ENCODE assay signal across 1 cellular context in the genomic region with DNA sequence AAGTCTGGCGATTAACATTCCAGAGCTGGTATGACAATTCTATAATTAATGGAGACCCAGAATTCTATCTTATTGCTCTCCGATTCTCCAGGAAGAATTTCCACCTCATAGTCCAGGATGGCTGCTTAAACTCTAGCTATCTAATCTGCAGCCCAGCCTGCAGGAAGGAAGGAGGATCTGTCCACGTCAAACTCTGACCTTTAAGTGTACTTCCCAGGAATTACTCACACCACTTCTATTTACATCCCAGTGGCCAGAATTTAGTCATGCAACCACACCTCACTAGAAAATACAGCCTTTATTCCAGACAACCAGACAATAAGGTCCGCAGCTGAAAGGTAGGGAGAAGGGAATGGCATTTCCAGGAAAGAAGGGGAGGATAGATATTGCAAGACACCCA.
TF ChIP-seq lines count a peak whose summit lies in the region.

No MANE protein-coding gene starts in this region.

TF ChIP-seq in HepG2, 621 proteins besides CTCF, POLR2A, EP300 and RAD21 (continued from another document and continues in another):
- TF ChIP-seq, protein P1, sequence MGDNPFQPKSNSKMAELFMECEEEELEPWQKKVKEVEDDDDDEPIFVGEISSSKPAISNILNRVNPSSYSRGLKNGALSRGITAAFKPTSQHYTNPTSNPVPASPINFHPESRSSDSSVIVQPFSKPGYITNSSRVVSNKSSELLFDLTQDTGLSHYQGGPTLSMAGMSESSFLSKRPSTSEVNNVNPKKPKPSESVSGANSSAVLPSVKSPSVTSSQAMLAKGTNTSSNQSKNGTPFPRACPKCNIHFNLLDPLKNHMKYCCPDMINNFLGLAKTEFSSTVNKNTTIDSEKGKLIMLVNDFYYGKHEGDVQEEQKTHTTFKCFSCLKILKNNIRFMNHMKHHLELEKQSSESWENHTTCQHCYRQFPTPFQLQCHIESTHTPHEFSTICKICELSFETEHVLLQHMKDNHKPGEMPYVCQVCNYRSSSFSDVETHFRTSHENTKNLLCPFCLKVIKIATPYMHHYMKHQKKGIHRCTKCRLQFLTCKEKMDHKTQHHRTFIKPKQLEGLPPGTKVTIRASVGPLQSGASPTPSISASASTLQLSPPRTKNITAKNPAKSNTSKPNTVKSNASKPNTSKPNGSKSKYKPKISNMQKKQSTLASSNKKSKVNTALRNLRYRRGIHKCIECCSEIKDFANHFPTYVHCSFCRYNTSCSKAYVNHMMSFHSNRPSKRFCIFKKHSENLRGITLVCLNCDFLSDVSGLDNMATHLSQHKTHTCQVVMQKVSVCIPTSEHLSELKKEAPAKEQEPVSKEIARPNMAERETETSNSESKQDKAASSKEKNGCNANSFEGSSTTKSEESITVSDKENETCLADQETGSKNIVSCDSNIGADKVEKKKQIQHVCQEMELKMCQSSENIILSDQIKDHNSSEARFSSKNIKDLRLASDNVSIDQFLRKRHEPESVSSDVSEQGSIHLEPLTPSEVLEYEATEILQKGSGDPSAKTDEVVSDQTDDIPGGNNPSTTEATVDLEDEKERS (CRISPR knock-in tag; IDR thresholded peaks at IDR 0.05), result no peak
- TF ChIP-seq TP53 (CRISPR knock-in tag; conservative IDR thresholded peaks at IDR 0.05) (no peak), ZNF317 (CRISPR knock-in tag; IDR thresholded peaks at IDR 0.05) (no peak), GFI1 (CRISPR knock-in tag; IDR thresholded peaks at IDR 0.05; ENCODE audit: borderline replicate concordance) (no peak), ZNF709 (CRISPR knock-in tag; IDR thresholded peaks at IDR 0.05) (no peak), PHF20 (CRISPR knock-in tag; IDR thresholded peaks at IDR 0.05) (no peak), ZNF747 (CRISPR knock-in tag; IDR thresholded peaks at IDR 0.05; ENCODE audit: borderline replicate concordance) (no peak), NFKB2 (CRISPR knock-in tag; IDR thresholded peaks at IDR 0.05; ENCODE audit: borderline replicate concordance) (no peak), ZNF546 (CRISPR knock-in tag; conservative IDR thresholded peaks at IDR 0.05) (no peak), SETDB1 (CRISPR knock-in tag; IDR thresholded peaks at IDR 0.05; ENCODE audit: borderline replicate concordance) (no peak), HIVEP1 (CRISPR knock-in tag; IDR thresholded peaks at IDR 0.05) (no peak), CEBPG (CRISPR knock-in tag; IDR thresholded peaks at IDR 0.05) (peak; percentile 17; the same call in 1 of the 2 replicates), ATAD3A (CRISPR knock-in tag; IDR thresholded peaks at IDR 0.05) (no peak), RFX5 (IDR thresholded peaks at IDR 0.05; ENCODE audit: low read depth, low read length) (no peak), ZNF441 (CRISPR knock-in tag; IDR thresholded peaks at IDR 0.05; ENCODE audit: borderline replicate concordance) (no peak), TIGD3 (CRISPR knock-in tag; IDR thresholded peaks at IDR 0.05; ENCODE audit: borderline replicate concordance) (no peak), CBX1 (IDR thresholded peaks at IDR 0.05; ENCODE audit: low read depth) (no peak), IKZF1 (IDR thresholded peaks at IDR 0.05) (no peak), ZNF432 (CRISPR knock-in tag; IDR thresholded peaks at IDR 0.05; ENCODE audit: borderline replicate concordance) (no peak), CREB1 (IDR thresholded peaks at IDR 0.05) (no peak), CREB1 (CRISPR knock-in tag; IDR thresholded peaks at IDR 0.05) (peak; percentile 77), KDM4B (CRISPR knock-in tag; IDR thresholded peaks at IDR 0.05) (no peak), ZFX (CRISPR knock-in tag; IDR thresholded peaks at IDR 0.05; ENCODE audit: low read depth) (no peak), FOSL2 (CRISPR knock-in tag; IDR thresholded peaks at IDR 0.05) (peak; percentile 68), NR2F6 (IDR thresholded peaks at IDR 0.05) (peak; percentile 46; the same call in 1 of the 2 replicates), NR2F6 (CRISPR knock-in tag; IDR thresholded peaks at IDR 0.05) (peak; percentile 31; the same call in 1 of the 2 replicates), TEF (CRISPR knock-in tag; IDR thresholded peaks at IDR 0.05) (no peak), FOXC1 (CRISPR knock-in tag; IDR thresholded peaks at IDR 0.05; ENCODE audit: borderline replicate concordance) (no peak), ELF4 (CRISPR knock-in tag; IDR thresholded peaks at IDR 0.05; ENCODE audit: borderline replicate concordance) (no peak), ZNF841 (CRISPR knock-in tag; IDR thresholded peaks at IDR 0.05; ENCODE audit: borderline replicate concordance) (no peak), SKI (IDR thresholded peaks at IDR 0.05; ENCODE audit: partially characterized antibody) (no peak), NFE2L2 (IDR thresholded peaks at IDR 0.05; ENCODE audit: low read length) (no peak), ZNF615 (CRISPR knock-in tag; IDR thresholded peaks at IDR 0.05; ENCODE audit: borderline replicate concordance) (no peak), RXRA (CRISPR knock-in tag; IDR thresholded peaks at IDR 0.05) (no peak; the same call in 1 of the 2 replicates), ZHX1 (CRISPR knock-in tag; IDR thresholded peaks at IDR 0.05; ENCODE audit: low read depth) (no peak)
- TF ChIP-seq, protein P2, sequence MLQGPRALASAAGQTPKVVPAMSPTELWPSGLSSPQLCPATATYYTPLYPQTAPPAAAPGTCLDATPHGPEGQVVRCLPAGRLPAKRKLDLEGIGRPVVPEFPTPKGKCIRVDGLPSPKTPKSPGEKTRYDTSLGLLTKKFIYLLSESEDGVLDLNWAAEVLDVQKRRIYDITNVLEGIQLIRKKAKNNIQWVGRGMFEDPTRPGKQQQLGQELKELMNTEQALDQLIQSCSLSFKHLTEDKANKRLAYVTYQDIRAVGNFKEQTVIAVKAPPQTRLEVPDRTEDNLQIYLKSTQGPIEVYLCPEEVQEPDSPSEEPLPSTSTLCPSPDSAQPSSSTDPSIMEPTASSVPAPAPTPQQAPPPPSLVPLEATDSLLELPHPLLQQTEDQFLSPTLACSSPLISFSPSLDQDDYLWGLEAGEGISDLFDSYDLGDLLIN (CRISPR knock-in tag; IDR thresholded peaks at IDR 0.05; ENCODE audit: borderline replicate concordance), result no peak
- TF ChIP-seq, protein P3, sequence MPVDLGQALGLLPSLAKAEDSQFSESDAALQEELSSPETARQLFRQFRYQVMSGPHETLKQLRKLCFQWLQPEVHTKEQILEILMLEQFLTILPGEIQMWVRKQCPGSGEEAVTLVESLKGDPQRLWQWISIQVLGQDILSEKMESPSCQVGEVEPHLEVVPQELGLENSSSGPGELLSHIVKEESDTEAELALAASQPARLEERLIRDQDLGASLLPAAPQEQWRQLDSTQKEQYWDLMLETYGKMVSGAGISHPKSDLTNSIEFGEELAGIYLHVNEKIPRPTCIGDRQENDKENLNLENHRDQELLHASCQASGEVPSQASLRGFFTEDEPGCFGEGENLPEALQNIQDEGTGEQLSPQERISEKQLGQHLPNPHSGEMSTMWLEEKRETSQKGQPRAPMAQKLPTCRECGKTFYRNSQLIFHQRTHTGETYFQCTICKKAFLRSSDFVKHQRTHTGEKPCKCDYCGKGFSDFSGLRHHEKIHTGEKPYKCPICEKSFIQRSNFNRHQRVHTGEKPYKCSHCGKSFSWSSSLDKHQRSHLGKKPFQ (CRISPR knock-in tag; IDR thresholded peaks at IDR 0.05; ENCODE audit: insufficient replicate concordance), result peak; percentile 48
- TF ChIP-seq, protein P4, sequence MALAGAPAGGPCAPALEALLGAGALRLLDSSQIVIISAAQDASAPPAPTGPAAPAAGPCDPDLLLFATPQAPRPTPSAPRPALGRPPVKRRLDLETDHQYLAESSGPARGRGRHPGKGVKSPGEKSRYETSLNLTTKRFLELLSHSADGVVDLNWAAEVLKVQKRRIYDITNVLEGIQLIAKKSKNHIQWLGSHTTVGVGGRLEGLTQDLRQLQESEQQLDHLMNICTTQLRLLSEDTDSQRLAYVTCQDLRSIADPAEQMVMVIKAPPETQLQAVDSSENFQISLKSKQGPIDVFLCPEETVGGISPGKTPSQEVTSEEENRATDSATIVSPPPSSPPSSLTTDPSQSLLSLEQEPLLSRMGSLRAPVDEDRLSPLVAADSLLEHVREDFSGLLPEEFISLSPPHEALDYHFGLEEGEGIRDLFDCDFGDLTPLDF (CRISPR knock-in tag; IDR thresholded peaks at IDR 0.05), result no peak
- TF ChIP-seq, protein P5, sequence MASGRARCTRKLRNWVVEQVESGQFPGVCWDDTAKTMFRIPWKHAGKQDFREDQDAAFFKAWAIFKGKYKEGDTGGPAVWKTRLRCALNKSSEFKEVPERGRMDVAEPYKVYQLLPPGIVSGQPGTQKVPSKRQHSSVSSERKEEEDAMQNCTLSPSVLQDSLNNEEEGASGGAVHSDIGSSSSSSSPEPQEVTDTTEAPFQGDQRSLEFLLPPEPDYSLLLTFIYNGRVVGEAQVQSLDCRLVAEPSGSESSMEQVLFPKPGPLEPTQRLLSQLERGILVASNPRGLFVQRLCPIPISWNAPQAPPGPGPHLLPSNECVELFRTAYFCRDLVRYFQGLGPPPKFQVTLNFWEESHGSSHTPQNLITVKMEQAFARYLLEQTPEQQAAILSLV (CRISPR knock-in tag; IDR thresholded peaks at IDR 0.05; ENCODE audit: borderline replicate concordance), result no peak
- TF ChIP-seq, protein P6, sequence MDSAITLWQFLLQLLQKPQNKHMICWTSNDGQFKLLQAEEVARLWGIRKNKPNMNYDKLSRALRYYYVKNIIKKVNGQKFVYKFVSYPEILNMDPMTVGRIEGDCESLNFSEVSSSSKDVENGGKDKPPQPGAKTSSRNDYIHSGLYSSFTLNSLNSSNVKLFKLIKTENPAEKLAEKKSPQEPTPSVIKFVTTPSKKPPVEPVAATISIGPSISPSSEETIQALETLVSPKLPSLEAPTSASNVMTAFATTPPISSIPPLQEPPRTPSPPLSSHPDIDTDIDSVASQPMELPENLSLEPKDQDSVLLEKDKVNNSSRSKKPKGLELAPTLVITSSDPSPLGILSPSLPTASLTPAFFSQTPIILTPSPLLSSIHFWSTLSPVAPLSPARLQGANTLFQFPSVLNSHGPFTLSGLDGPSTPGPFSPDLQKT (CRISPR knock-in tag; IDR thresholded peaks at IDR 0.05; ENCODE audit: borderline replicate concordance), result no peak
